In genomic region chr15:92077353-92078080, GRCh38 we compare ENCODE assay signal across 1 cellular context.
A peak's percentile ranks its signal among the peaks of the same experiment; 100 is the strongest.
TF ChIP-seq lines count a peak whose summit lies in the region.

No MANE protein-coding gene starts in this region.

TF ChIP-seq in K562, 482 proteins besides CTCF, POLR2A, EP300 and RAD21 (continued from another document):
- TF ChIP-seq NFYB (IDR thresholded peaks at IDR 0.05; ENCODE audit: extremely low read depth, insufficient read length) (no peak), ZBTB33 (CRISPR knock-in tag; IDR thresholded peaks at IDR 0.05) (no peak), SMC3 (conservative IDR thresholded peaks at IDR 0.05; ENCODE audit: insufficient read depth, low read depth, low read length) (peak; percentile 72), STAT6 (CRISPR knock-in tag; IDR thresholded peaks at IDR 0.05) (no peak)
- TF ChIP-seq, protein P1, sequence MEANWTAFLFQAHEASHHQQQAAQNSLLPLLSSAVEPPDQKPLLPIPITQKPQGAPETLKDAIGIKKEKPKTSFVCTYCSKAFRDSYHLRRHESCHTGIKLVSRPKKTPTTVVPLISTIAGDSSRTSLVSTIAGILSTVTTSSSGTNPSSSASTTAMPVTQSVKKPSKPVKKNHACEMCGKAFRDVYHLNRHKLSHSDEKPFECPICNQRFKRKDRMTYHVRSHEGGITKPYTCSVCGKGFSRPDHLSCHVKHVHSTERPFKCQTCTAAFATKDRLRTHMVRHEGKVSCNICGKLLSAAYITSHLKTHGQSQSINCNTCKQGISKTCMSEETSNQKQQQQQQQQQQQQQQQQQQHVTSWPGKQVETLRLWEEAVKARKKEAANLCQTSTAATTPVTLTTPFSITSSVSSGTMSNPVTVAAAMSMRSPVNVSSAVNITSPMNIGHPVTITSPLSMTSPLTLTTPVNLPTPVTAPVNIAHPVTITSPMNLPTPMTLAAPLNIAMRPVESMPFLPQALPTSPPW (CRISPR knock-in tag; IDR thresholded peaks at IDR 0.05) = no peak
